1 cellular context compared by ENCODE assay signal in the genomic region with DNA sequence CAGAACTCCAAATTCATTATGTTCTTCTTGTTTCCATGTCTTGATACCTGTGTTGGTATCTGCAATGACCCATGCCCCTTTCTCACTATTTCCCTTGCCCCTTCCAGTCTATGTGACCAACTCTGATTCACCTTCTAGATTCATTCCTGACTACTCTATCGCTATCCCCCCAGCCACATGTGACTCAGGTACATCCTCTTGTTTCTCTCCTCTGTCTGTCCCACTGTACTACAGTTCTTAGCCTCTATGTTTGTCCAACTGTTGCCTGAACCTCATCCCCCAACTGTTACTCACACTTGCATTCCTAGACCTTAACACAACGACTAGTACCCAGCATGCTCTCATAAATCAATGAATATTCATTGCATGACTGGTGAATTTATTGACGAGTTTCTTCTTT.
TF ChIP-seq lines count a peak whose summit lies in the region.

No MANE protein-coding gene starts in this region.

TF ChIP-seq in HepG2, 621 proteins besides CTCF, POLR2A, EP300 and RAD21:
- no peak for TF ChIP-seq SRY (CRISPR knock-in tag; IDR thresholded peaks at IDR 0.05)
- no peak for TF ChIP-seq ZBTB8A (CRISPR knock-in tag; IDR thresholded peaks at IDR 0.05; ENCODE audit: borderline replicate concordance, low read depth)
- TF ChIP-seq PAX8 (CRISPR knock-in tag; IDR thresholded peaks at IDR 0.05; ENCODE audit: borderline replicate concordance) = no peak
- no peak for TF ChIP-seq ZNF282 (IDR thresholded peaks at IDR 0.05; ENCODE audit: partially characterized antibody)
- TF ChIP-seq ZNF552 (CRISPR knock-in tag; IDR thresholded peaks at IDR 0.05; ENCODE audit: borderline replicate concordance) = no peak
- TF ChIP-seq CHCHD3 (CRISPR knock-in tag; IDR thresholded peaks at IDR 0.05) = no peak
- TF ChIP-seq, protein P1, sequence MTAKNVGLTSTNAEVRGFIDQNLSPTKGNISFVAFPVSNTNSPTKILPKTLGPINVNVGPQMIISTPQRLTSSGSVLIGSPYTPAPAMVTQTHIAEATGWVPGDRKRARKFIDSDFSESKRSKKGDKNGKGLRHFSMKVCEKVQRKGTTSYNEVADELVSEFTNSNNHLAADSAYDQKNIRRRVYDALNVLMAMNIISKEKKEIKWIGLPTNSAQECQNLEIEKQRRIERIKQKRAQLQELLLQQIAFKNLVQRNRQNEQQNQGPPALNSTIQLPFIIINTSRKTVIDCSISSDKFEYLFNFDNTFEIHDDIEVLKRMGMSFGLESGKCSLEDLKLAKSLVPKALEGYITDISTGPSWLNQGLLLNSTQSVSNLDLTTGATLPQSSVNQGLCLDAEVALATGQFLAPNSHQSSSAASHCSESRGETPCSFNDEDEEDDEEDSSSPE (CRISPR knock-in tag; IDR thresholded peaks at IDR 0.05) = no peak
- no peak for TF ChIP-seq AGO2 (optimal IDR thresholded peaks at IDR 0.05; ENCODE audit: low read depth, low read length)
- no peak for TF ChIP-seq FOXK1 (CRISPR knock-in tag; IDR thresholded peaks at IDR 0.05; ENCODE audit: borderline replicate concordance, low read depth)
- TF ChIP-seq, protein P2, sequence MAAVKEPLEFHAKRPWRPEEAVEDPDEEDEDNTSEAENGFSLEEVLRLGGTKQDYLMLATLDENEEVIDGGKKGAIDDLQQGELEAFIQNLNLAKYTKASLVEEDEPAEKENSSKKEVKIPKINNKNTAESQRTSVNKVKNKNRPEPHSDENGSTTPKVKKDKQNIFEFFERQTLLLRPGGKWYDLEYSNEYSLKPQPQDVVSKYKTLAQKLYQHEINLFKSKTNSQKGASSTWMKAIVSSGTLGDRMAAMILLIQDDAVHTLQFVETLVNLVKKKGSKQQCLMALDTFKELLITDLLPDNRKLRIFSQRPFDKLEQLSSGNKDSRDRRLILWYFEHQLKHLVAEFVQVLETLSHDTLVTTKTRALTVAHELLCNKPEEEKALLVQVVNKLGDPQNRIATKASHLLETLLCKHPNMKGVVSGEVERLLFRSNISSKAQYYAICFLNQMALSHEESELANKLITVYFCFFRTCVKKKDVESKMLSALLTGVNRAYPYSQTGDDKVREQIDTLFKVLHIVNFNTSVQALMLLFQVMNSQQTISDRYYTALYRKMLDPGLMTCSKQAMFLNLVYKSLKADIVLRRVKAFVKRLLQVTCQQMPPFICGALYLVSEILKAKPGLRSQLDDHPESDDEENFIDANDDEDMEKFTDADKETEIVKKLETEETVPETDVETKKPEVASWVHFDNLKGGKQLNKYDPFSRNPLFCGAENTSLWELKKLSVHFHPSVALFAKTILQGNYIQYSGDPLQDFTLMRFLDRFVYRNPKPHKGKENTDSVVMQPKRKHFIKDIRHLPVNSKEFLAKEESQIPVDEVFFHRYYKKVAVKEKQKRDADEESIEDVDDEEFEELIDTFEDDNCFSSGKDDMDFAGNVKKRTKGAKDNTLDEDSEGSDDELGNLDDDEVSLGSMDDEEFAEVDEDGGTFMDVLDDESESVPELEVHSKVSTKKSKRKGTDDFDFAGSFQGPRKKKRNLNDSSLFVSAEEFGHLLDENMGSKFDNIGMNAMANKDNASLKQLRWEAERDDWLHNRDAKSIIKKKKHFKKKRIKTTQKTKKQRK (IDR thresholded peaks at IDR 0.05; ENCODE audit: low read length) = no peak
- TF ChIP-seq, protein P3, sequence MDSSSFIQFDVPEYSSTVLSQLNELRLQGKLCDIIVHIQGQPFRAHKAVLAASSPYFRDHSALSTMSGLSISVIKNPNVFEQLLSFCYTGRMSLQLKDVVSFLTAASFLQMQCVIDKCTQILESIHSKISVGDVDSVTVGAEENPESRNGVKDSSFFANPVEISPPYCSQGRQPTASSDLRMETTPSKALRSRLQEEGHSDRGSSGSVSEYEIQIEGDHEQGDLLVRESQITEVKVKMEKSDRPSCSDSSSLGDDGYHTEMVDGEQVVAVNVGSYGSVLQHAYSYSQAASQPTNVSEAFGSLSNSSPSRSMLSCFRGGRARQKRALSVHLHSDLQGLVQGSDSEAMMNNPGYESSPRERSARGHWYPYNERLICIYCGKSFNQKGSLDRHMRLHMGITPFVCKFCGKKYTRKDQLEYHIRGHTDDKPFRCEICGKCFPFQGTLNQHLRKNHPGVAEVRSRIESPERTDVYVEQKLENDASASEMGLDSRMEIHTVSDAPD (CRISPR knock-in tag; IDR thresholded peaks at IDR 0.05) = no peak
- TF ChIP-seq ZNF468 (CRISPR knock-in tag; IDR thresholded peaks at IDR 0.05) = no peak
- TF ChIP-seq CBFB (CRISPR knock-in tag; IDR thresholded peaks at IDR 0.05) = no peak
- TF ChIP-seq SIN3A (IDR thresholded peaks at IDR 0.05; ENCODE audit: borderline replicate concordance, low read depth, low read length) = no peak
- TF ChIP-seq ZNF792 (CRISPR knock-in tag; IDR thresholded peaks at IDR 0.05) = no peak
- no peak for TF ChIP-seq ZNF274 (CRISPR knock-in tag; IDR thresholded peaks at IDR 0.05)
- no peak for TF ChIP-seq ZNF207 (IDR thresholded peaks at IDR 0.05; ENCODE audit: borderline replicate concordance)
- TF ChIP-seq, protein P4, sequence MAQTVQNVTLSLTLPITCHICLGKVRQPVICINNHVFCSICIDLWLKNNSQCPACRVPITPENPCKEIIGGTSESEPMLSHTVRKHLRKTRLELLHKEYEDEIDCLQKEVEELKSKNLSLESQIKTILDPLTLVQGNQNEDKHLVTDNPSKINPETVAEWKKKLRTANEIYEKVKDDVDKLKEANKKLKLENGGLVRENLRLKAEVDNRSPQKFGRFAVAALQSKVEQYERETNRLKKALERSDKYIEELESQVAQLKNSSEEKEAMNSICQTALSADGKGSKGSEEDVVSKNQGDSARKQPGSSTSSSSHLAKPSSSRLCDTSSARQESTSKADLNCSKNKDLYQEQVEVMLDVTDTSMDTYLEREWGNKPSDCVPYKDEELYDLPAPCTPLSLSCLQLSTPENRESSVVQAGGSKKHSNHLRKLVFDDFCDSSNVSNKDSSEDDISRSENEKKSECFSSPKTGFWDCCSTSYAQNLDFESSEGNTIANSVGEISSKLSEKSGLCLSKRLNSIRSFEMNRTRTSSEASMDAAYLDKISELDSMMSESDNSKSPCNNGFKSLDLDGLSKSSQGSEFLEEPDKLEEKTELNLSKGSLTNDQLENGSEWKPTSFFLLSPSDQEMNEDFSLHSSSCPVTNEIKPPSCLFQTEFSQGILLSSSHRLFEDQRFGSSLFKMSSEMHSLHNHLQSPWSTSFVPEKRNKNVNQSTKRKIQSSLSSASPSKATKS (CRISPR knock-in tag; IDR thresholded peaks at IDR 0.05) = no peak
